Comparison of ENCODE assay signal across 21 cellular contexts in genomic region chr5:27947088-27947487, GRCh38.
DNase-seq lines count a peak whose midpoint lies in the region; ATAC-seq and TF ChIP-seq lines count a peak whose summit lies in the region.
"Had no signal": no experiment of that assay in that cellular context is flagged by ENCODE, and none has a peak within 500 bp of the region (broad histone marks: within the 10 kb centered on the region; RNA-seq: fewer than 3 reads in every experiment).

No MANE protein-coding gene starts in this region.

- no peaks in the 10 kb centered on the region for H3K9me3 Mint-ChIP-seq in nephron
- H3K9me3 Mint-ChIP-seq in activated CD4-positive, alpha-beta memory T cell treated with anti-CD3 and anti-CD28 coated beads, Interleukin-2, amount 10 ng/mL, durations not matched to agents 7 days and 5 days: peaks cover 6% of the 10 kb centered on the region
- H3K9me3 Mint-ChIP-seq in effector memory CD8-positive, alpha-beta T cell: peaks cover 0 to 6% of the 10 kb centered on the region in 2 donors

- POLR2A ChIA-PET in activated CD4-positive, alpha-beta memory T cell treated with anti-CD3 and anti-CD28 coated beads, Interleukin-2, amount 10 ng/mL, durations not matched to agents 7 days and 5 days (lab: Charles Lee): no interaction called here

- H3K27me3 Mint-ChIP-seq in nephron (ENCODE audit: low read depth): no peaks in the 10 kb centered on the region
- no peaks in the 10 kb centered on the region for H3K27me3 Mint-ChIP-seq in activated CD4-positive, alpha-beta memory T cell treated with anti-CD3 and anti-CD28 coated beads, Interleukin-2, amount 10 ng/mL, durations not matched to agents 7 days and 5 days
- no peaks in the 10 kb centered on the region for H3K27me3 Mint-ChIP-seq in effector memory CD8-positive, alpha-beta T cell
- H3K27me3 Mint-ChIP-seq: activated T-helper 17 cell treated with anti-CD3 and anti-CD28 coated beads, Interleukin-2, amount 50 U/mL, for 72 hours; central memory CD8-positive, alpha-beta T cell had no signal

- H3K4me3 Mint-ChIP-seq in nephron: no peak overlapping the region
- no peak overlapping the region for H3K4me3 Mint-ChIP-seq in activated CD4-positive, alpha-beta memory T cell treated with anti-CD3 and anti-CD28 coated beads, Interleukin-2, amount 10 ng/mL, durations not matched to agents 7 days and 5 days
- H3K4me3 Mint-ChIP-seq in effector memory CD8-positive, alpha-beta T cell: no peak overlapping the region
- H3K4me3 Mint-ChIP-seq: activated T-helper 17 cell treated with anti-CD3 and anti-CD28 coated beads, Interleukin-2, amount 50 U/mL, for 72 hours; central memory CD8-positive, alpha-beta T cell had no signal

- no peaks in the 10 kb centered on the region for H3K36me3 ChIP-seq in BLaER1 treated with 17β-estradiol and CSF1 and Interleukin-3, amounts not matched to agents 10 nM and 100 nM
- H3K36me3 ChIP-seq: suprapubic skin had no signal

- peak overlapping the region; percentile 34 to 88 (median 76) for H3K27ac Mint-ChIP-seq in nephron
- H3K27ac Mint-ChIP-seq in activated CD4-positive, alpha-beta memory T cell treated with anti-CD3 and anti-CD28 coated beads, Interleukin-2, amount 10 ng/mL, durations not matched to agents 7 days and 5 days: no peak overlapping the region
- H3K27ac Mint-ChIP-seq in effector memory CD8-positive, alpha-beta T cell: no peak overlapping the region
- H3K27ac Mint-ChIP-seq: activated T-helper 17 cell treated with anti-CD3 and anti-CD28 coated beads, Interleukin-2, amount 50 U/mL, for 72 hours had no signal

- H4K20me1 ChIP-seq in BLaER1 treated with 17β-estradiol and CSF1 and Interleukin-3, amounts not matched to agents 10 nM and 100 nM: no peaks in the 10 kb centered on the region

- ATAC-seq in effector memory CD8-positive, alpha-beta T cell (replicated peaks): no peak
- ATAC-seq: activated T-helper 17 cell treated with anti-CD3 and anti-CD28 coated beads, Interleukin-2, amount 50 U/mL, for 72 hours; left colon; mucosa of descending colon had no signal

- H3K27me3 ChIP-seq in BLaER1 treated with 17β-estradiol and CSF1 and Interleukin-3, amounts not matched to agents 10 nM and 100 nM: no peaks in the 10 kb centered on the region
- H3K27me3 ChIP-seq: suprapubic skin had no signal

- TF ChIP-seq CTCF in LNCaP clone FGC (IDR thresholded peaks at IDR 0.05; ENCODE audit: control insufficient read depth, extremely low read depth, insufficient read depth): no peak
- no peak for TF ChIP-seq CTCF in nephron (IDR thresholded peaks at IDR 0.05; ENCODE audit: unreplicated experiment in 3 of 3)

- peak overlapping the region in 8 of 11 experiments; percentile 10 to 66 (median 29); a peak in 10 of 22 replicates for H3K4me2 ChIP-seq in BLaER1 treated with 17β-estradiol and CSF1 and Interleukin-3, amounts not matched to agents 10 nM and 100 nM

- CTCF ChIA-PET in activated CD4-positive, alpha-beta memory T cell treated with anti-CD3 and anti-CD28 coated beads, Interleukin-2, amount 10 ng/mL, durations not matched to agents 7 days and 5 days (lab: Charles Lee): no interaction called here

- H3K36me3 Mint-ChIP-seq in nephron (ENCODE audit: low read depth): no peaks in the 10 kb centered on the region
- no peaks in the 10 kb centered on the region for H3K36me3 Mint-ChIP-seq in activated CD4-positive, alpha-beta memory T cell treated with anti-CD3 and anti-CD28 coated beads, Interleukin-2, amount 10 ng/mL, durations not matched to agents 7 days and 5 days (ENCODE audit: low read depth)
- H3K36me3 Mint-ChIP-seq in effector memory CD8-positive, alpha-beta T cell (ENCODE audit: insufficient read depth): no peaks in the 10 kb centered on the region

- H3K4me1 Mint-ChIP-seq in nephron: peaks cover 6% of the 10 kb centered on the region
- no peaks in the 10 kb centered on the region for H3K4me1 Mint-ChIP-seq in activated CD4-positive, alpha-beta memory T cell treated with anti-CD3 and anti-CD28 coated beads, Interleukin-2, amount 10 ng/mL, durations not matched to agents 7 days and 5 days
- H3K4me1 Mint-ChIP-seq in effector memory CD8-positive, alpha-beta T cell (ENCODE audit: low read depth in 2 of 2): no peaks in the 10 kb centered on the region
- H3K4me1 Mint-ChIP-seq: activated T-helper 17 cell treated with anti-CD3 and anti-CD28 coated beads, Interleukin-2, amount 50 U/mL, for 72 hours; central memory CD8-positive, alpha-beta T cell had no signal

- peak overlapping the region in 1 of 11 experiments; percentile 11; a peak in 1 of 22 replicates for H3K9ac ChIP-seq in BLaER1 treated with 17β-estradiol and CSF1 and Interleukin-3, amounts not matched to agents 10 nM and 100 nM
- H3K9ac ChIP-seq: GM23248, parathyroid adenoma had no signal

- no peak overlapping the region for H3K4me3 ChIP-seq in BLaER1 treated with 17β-estradiol and CSF1 and Interleukin-3, amounts not matched to agents 10 nM and 100 nM
- no peak overlapping the region for H3K4me3 ChIP-seq in LNCaP clone FGC (ENCODE audit: low read depth, low read length)
- H3K4me3 ChIP-seq: GM23248, mucosa of descending colon, suprapubic skin had no signal

- peaks cover 0 to 21% (median 8%) of the 10 kb centered on the region in 10 experiments; a peak in 11 of 20 replicates for H3K4me1 ChIP-seq in BLaER1 treated with 17β-estradiol and CSF1 and Interleukin-3, amounts not matched to agents 10 nM and 100 nM
- H3K4me1 ChIP-seq: parathyroid adenoma, suprapubic skin had no signal

- DNase-seq in LNCaP clone FGC (ENCODE audit: low read depth) (peak; percentile 63), astrocyte of the hippocampus (ENCODE audit: low read depth, low spot score) (peak; percentile 72), NCI-H1694 treated with DMSO at 0.1 percent for 48 hours (lab: John Stamatoyannopoulos, UW) (no peak), NCI-H1694 (lab: John Stamatoyannopoulos, UW) (no peak)
- DNase-seq in activated CD4-positive, alpha-beta memory T cell treated with anti-CD3 and anti-CD28 coated beads, Interleukin-2, amount 10 ng/mL, durations not matched to agents 7 days and 5 days: no peak
- no peak for DNase-seq in effector memory CD8-positive, alpha-beta T cell
- DNase-seq: activated CD4-positive, CD25-positive, alpha-beta regulatory T cell treated with anti-CD3 and anti-CD28 coated beads, Interleukin-2, amount 50 U/mL, for 72 hours; AML-193; Calu3; effector memory CD4-positive, alpha-beta T cell; GM23248; left colon; mucosa of descending colon; SHP77 treated with DMSO at 0.1 percent for 48 hours; stimulated activated CD4-positive, alpha-beta T cell treated with anti-CD3 and anti-CD28 coated beads, Interleukin-4, amount 100 ng/mL, for 24 hours had no signal

- H3K27ac ChIP-seq in BLaER1 treated with 17β-estradiol and CSF1 and Interleukin-3, amounts not matched to agents 10 nM and 100 nM: peak overlapping the region in 6 of 11 experiments; percentile 13 to 67 (median 56); a peak in 9 of 22 replicates
- H3K27ac ChIP-seq: GM23248, parathyroid adenoma, suprapubic skin had no signal

- H3K9me3 ChIP-seq in BLaER1 treated with 17β-estradiol and CSF1 and Interleukin-3, amounts not matched to agents 10 nM and 100 nM (replicated peaks in 1 of 11): no peaks in the 10 kb centered on the region
- H3K9me3 ChIP-seq: suprapubic skin had no signal

Comparison
In these comparisons a context has a peak if more than half of its experiments do, and no peak if none do; other contexts are left out.
1. DNase-seq: peak in LNCaP clone FGC (single experiment) and astrocyte of the hippocampus (single experiment); none in NCI-H1694 treated with DMSO at 0.1 percent for 48 hours (single experiment), NCI-H1694 (single experiment), activated CD4-positive, alpha-beta memory T cell treated with anti-CD3 and anti-CD28 coated beads, Interleukin-2, amount 10 ng/mL, durations not matched to agents 7 days and 5 days (single experiment) and effector memory CD8-positive, alpha-beta T cell (0 of 3).
2. H3K27ac Mint-ChIP-seq: peak in nephron (3 of 3); none in activated CD4-positive, alpha-beta memory T cell treated with anti-CD3 and anti-CD28 coated beads, Interleukin-2, amount 10 ng/mL, durations not matched to agents 7 days and 5 days (single experiment) and effector memory CD8-positive, alpha-beta T cell (0 of 2).